ENCODE assay signal across 10 cellular contexts in the genomic region with DNA sequence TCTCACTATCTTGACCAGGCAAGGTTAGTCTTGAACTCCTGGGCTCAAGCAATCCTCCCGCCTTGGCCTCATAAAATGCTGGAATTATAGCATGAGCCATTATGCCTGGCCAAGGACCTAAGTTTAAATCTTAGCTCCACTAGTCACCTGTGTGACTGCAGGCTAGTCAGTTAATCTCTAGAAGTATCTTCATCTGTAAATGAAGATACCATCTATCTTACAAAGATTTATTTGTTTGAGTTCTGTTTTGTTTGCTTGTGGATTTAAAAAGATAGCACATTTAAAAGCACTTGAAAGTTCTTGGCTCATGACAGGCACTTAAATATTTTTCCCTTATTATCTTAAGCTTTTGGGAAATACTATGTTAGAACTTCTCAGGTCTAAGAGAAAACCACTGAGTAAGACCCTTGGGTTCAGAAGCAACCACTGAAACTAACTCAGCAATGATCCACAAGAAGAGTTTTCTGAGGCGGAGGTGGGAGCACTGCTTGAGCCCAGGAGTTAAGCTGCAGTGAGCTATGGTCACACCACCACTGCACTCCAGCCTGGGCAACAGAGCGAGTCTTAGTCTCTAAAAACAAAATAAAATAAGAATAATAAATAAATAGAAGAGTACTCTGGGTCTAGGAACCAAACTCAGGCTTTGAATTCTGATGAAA. TPM values are rescaled to one million over a fixed set of nuclear protein-coding genes. Genes with fewer than 3 reads are reported as not detected.
DNase-seq lines count a peak whose midpoint lies in the region; ATAC-seq and TF ChIP-seq lines count a peak whose summit lies in the region.
"Had no signal": no experiment of that assay in that cellular context is flagged by ENCODE, and none has a peak within 500 bp of the region (broad histone marks: within the 10 kb centered on the region; RNA-seq: fewer than 3 reads in every experiment).

No MANE protein-coding gene starts in this region.

- DNase-seq in activated CD4-positive, alpha-beta T cell treated with anti-CD3 and anti-CD28 coated beads for 48 hours, result peak; percentile 16
- DNase-seq in activated CD4-positive, alpha-beta T cell treated with anti-CD3 and anti-CD28 coated beads, Interleukin-2, amount 50 U/mL, for 4 hours, result no peak
- no peak for DNase-seq in SK-N-MC (ENCODE audit: low read depth, low spot score)
- no peak for DNase-seq in esophagus squamous epithelium (lab: John Stamatoyannopoulos, UW)
- no peak for DNase-seq in stomach
- no peak for DNase-seq in NCI-H345 (lab: John Stamatoyannopoulos, UW)
- no peak for DNase-seq in stimulated activated CD4-positive, alpha-beta T cell treated with anti-CD3 and anti-CD28 coated beads, Interleukin-2, amount 100 ng/mL, for 24 hours
- DNase-seq: activated gamma-delta T cell treated with Interleukin-2 at 50 U/mL for 16 hours had no signal

- H3K27me3 ChIP-seq in esophagus squamous epithelium, result no peaks in the 10 kb centered on the region
- H3K27me3 ChIP-seq in stomach, result no peaks in the 10 kb centered on the region

- H3K9ac ChIP-seq in SK-N-MC (ENCODE audit: insufficient read length), result no peak overlapping the region

- intact Hi-C loops in esophagus squamous epithelium (cut with DNase I) (no loop called here), stomach (cut with DNase I; ENCODE audit: low total_unique reads) (no loop called here)

- H3K4me3 ChIP-seq in SK-N-MC (no peak overlapping the region), esophagus squamous epithelium (no peak overlapping the region), stomach (no peak overlapping the region)

- H3K4me1 ChIP-seq in esophagus squamous epithelium (peaks cover 38 to 73% (median 49%) of the 10 kb centered on the region in 3 donors), stomach (peaks cover 50 to 75% (median 63%) of the 10 kb centered on the region in 4 donors)

- 71 to 90% methylated on average over 3 of the region's 3 CpGs for WGBS in esophagus squamous epithelium, 2 donors
- WGBS in stomach, 5 donors, result 72 to 94% (median 84%) methylated on average over 3 of the region's 3 CpGs

- ATAC-seq in HG03457 (IDR thresholded peaks at IDR 0.05; ENCODE audit: unreplicated experiment), result no peak
- ATAC-seq: left lobe of liver had no signal

- no peak for TF ChIP-seq POLR2A in esophagus squamous epithelium (IDR thresholded peaks at IDR 0.05)
- no peak for TF ChIP-seq POLR2A in stomach (IDR thresholded peaks at IDR 0.05)

- H3K27ac ChIP-seq in SK-N-MC (0 out of 2 replicates have a peak overlapping the region, but pooled peaks have one; percentile 53), esophagus squamous epithelium (peak overlapping the region in 3 of 4 donors; percentile 29 to 81 (median 78)), stomach (peak overlapping the region; percentile 47 to 83 (median 81))

- no peak for TF ChIP-seq CTCF in esophagus squamous epithelium (IDR thresholded peaks at IDR 0.05)
- TF ChIP-seq CTCF in stomach (IDR thresholded peaks at IDR 0.05), result no peak

- peaks cover 40% of the 10 kb centered on the region for H3K36me3 ChIP-seq in SK-N-MC (ENCODE audit: insufficient read depth, low read length)
- peaks cover 0 to 31% (median 0%) of the 10 kb centered on the region in 3 donors for H3K36me3 ChIP-seq in esophagus squamous epithelium
- H3K36me3 ChIP-seq in stomach, result peaks cover 0 to 25% (median 19%) of the 10 kb centered on the region in 4 donors

- peaks cover 13% of the 10 kb centered on the region; the same call in 1 of the 2 replicates for H3K9me3 ChIP-seq in SK-N-MC (ENCODE audit: low read depth, low read length)
- H3K9me3 ChIP-seq in esophagus squamous epithelium, result no peaks in the 10 kb centered on the region
- no peaks in the 10 kb centered on the region for H3K9me3 ChIP-seq in stomach

- TF ChIP-seq EP300 in stomach (IDR thresholded peaks at IDR 0.05), result no peak

RNA-seq across cellular contexts. Expression of gene TMEM245, which starts 19.1 kb away (rescaled TPM):
- total RNA-seq in esophagus squamous epithelium (10 to 100 TPM; 12.5 to 45.4 (median 25.9) TPM), stomach (100 to 1,000 TPM in 1 of 5 donors, 10 to 100 TPM in 4; 10.1 to 107 (median 74.1) TPM)
- 1 to 10 TPM; 4.0 to 9.3 (median 4.7) TPM for polyA plus RNA-seq in stomach
